Comparison of ENCODE assay signal across 25 cellular contexts in genomic region chr14:64637735-64638473, GRCh38.
DNase-seq lines count a peak whose midpoint lies in the region; TF ChIP-seq lines count a peak whose summit lies in the region.
"Had no signal": no experiment of that assay in that cellular context is flagged by ENCODE, and none has a peak within 500 bp of the region (broad histone marks: within the 10 kb centered on the region; RNA-seq: fewer than 3 reads in every experiment).

No MANE protein-coding gene starts in this region.

- peak overlapping the region; percentile 72 for H3K4me3 Mint-ChIP-seq in HFFc6
- H3K4me3 Mint-ChIP-seq: activated CD4-positive, alpha-beta T cell treated with anti-CD3 and anti-CD28 coated beads, Interleukin-2, amount 10 ng/mL, durations not matched to agents 7 days and 5 days; activated CD8-positive, alpha-beta memory T cell treated with anti-CD3 and anti-CD28 coated beads, Interleukin-2, amount 10 ng/mL, durations not matched to agents 7 days and 5 days; activated naive CD4-positive, alpha-beta T cell treated with anti-CD3 and anti-CD28 coated beads for 36 hours; CD4-positive, CD25-positive, alpha-beta regulatory T cell; T-helper 2 cell treated with Interferon-gamma antibody and Interleukin-4, amounts not matched to agents 5 μg/mL and 100 μg/mL, for 36 hours; type B pancreatic cell had no signal

- TF ChIP-seq POLR2A in esophagus squamous epithelium (IDR thresholded peaks at IDR 0.05), result no peak

- H3K4me1 ChIP-seq in osteoblast (ENCODE audit: insufficient read depth, low read length) (no peaks in the 10 kb centered on the region), esophagus squamous epithelium (peaks cover 0 to 53% (median 8%) of the 10 kb centered on the region in 3 donors), left ventricle myocardium inferior (no peaks in the 10 kb centered on the region)
- H3K4me1 ChIP-seq: psoas muscle had no signal

- H3K4me2 ChIP-seq in osteoblast (ENCODE audit: insufficient read depth, low read length), result peak overlapping the region; percentile 23

- peaks cover 31% of the 10 kb centered on the region for H3K4me1 Mint-ChIP-seq in HFFc6 (ENCODE audit: low read depth)

- peaks cover 5% of the 10 kb centered on the region; the same call in 1 of the 2 replicates for H3K27me3 Mint-ChIP-seq in HFFc6 (ENCODE audit: insufficient read depth)
- H3K27me3 Mint-ChIP-seq: type B pancreatic cell had no signal

- H3K4me3 ChIP-seq in SK-N-MC, result peak overlapping the region; percentile 48
- H3K4me3 ChIP-seq in fibroblast of villous mesenchyme (ENCODE audit: low read depth, low read length), result no peak overlapping the region
- no peak overlapping the region for H3K4me3 ChIP-seq in osteoblast (ENCODE audit: insufficient read depth, low read length)
- H3K4me3 ChIP-seq in esophagus squamous epithelium, result no peak overlapping the region
- H3K4me3 ChIP-seq in left ventricle myocardium inferior, result no peak overlapping the region
- H3K4me3 ChIP-seq: cardiac muscle cell, psoas muscle had no signal

- H3K36me3 ChIP-seq in SK-N-MC (ENCODE audit: insufficient read depth, low read length) (no peaks in the 10 kb centered on the region), osteoblast (ENCODE audit: insufficient read depth, low read length) (no peaks in the 10 kb centered on the region), esophagus squamous epithelium (no peaks in the 10 kb centered on the region), left ventricle myocardium inferior (no peaks in the 10 kb centered on the region)
- H3K36me3 ChIP-seq: cardiac muscle cell had no signal

- intact Hi-C loops in esophagus squamous epithelium (cut with DNase I) (no loop called here), left ventricle myocardium inferior (cut with micrococcal nuclease) (loop anchor here (10.0 kb wide), 1 partner anchor 293 kb away; no protein-coding TSS in a partner anchor)

- H3K27ac ChIP-seq in SK-N-MC (peak overlapping the region; percentile 75), osteoblast (ENCODE audit: low read depth, low read length) (no peak overlapping the region), esophagus squamous epithelium (no peak overlapping the region), left ventricle myocardium inferior (replicated peaks) (no peak overlapping the region)
- H3K27ac ChIP-seq: cardiac muscle cell, psoas muscle, VCaP had no signal

- no peak overlapping the region for H3K9ac ChIP-seq in SK-N-MC (ENCODE audit: insufficient read length)

- WGBS in esophagus squamous epithelium, 2 donors, result 46 to 55% methylated on average over 8 to 9 of the region's 9 CpGs

- H3K79me2 ChIP-seq in osteoblast (ENCODE audit: insufficient read depth, low read length), result no peaks in the 10 kb centered on the region

- H3K36me3 Mint-ChIP-seq in HFFc6 (ENCODE audit: low read depth), result peaks cover under 1% of the 10 kb centered on the region
- H3K36me3 Mint-ChIP-seq: activated CD8-positive, alpha-beta memory T cell treated with anti-CD3 and anti-CD28 coated beads, Interleukin-2, amount 10 ng/mL, durations not matched to agents 7 days and 5 days; CD4-positive, CD25-positive, alpha-beta regulatory T cell; type B pancreatic cell had no signal

- no peak overlapping the region for H2AFZ ChIP-seq in osteoblast (ENCODE audit: low read length)

- DNase-seq in HFFc6 (no peak), SK-N-MC (ENCODE audit: low read depth, low spot score) (peak; percentile 77), fibroblast of villous mesenchyme (ENCODE audit: low read depth) (peak; percentile 89), osteoblast (ENCODE audit: insufficient read length, low spot score, missing footprints) (no peak), esophagus squamous epithelium (lab: John Stamatoyannopoulos, UW) (no peak), HK-2 (ENCODE audit: unreplicated experiment) (no peak), ecto neural progenitor cell (ENCODE audit: low spot score) (no peak), left ventricle myocardium inferior (no peak)
- DNase-seq: activated CD4-positive, alpha-beta T cell treated with anti-CD3 and anti-CD28 coated beads, Interleukin-2, amount 10 ng/mL, durations not matched to agents 7 days and 5 days; activated CD8-positive, alpha-beta memory T cell treated with anti-CD3 and anti-CD28 coated beads, Interleukin-2, amount 10 ng/mL, durations not matched to agents 7 days and 5 days; activated naive CD4-positive, alpha-beta T cell treated with anti-CD3 and anti-CD28 coated beads for 36 hours; amygdala; CD4-positive, CD25-positive, alpha-beta regulatory T cell; foreskin melanocyte; GOT3; hypothalamus; Karpas-422; NCI-H1092; NCI-H187 treated with DMSO at 0.1 percent for 48 hours; NCI-H748 treated with DMSO at 0.1 percent for 48 hours; psoas muscle had no signal

- peaks cover under 1% of the 10 kb centered on the region; the same call in 1 of the 2 replicates for H3K9me3 Mint-ChIP-seq in HFFc6
- H3K9me3 Mint-ChIP-seq: activated CD4-positive, alpha-beta T cell treated with anti-CD3 and anti-CD28 coated beads, Interleukin-2, amount 10 ng/mL, durations not matched to agents 7 days and 5 days; activated naive CD4-positive, alpha-beta T cell treated with anti-CD3 and anti-CD28 coated beads for 36 hours; T-helper 2 cell treated with Interferon-gamma antibody and Interleukin-4, amounts not matched to agents 5 μg/mL and 100 μg/mL, for 36 hours; type B pancreatic cell had no signal

- TF ChIP-seq CTCF in HFFc6 (IDR thresholded peaks at IDR 0.05) (no peak), fibroblast of villous mesenchyme (IDR thresholded peaks at IDR 0.05; ENCODE audit: insufficient read depth, low read depth, low read length) (no peak), osteoblast (IDR thresholded peaks at IDR 0.05; ENCODE audit: extremely low read depth, low read depth, low read length) (no peak), esophagus squamous epithelium (IDR thresholded peaks at IDR 0.05) (no peak), left ventricle myocardium inferior (IDR thresholded peaks at IDR 0.05; ENCODE audit: borderline replicate concordance) (no peak)

- no peaks in the 10 kb centered on the region for H4K20me1 ChIP-seq in osteoblast (ENCODE audit: insufficient read depth, low read length)

- H3K27me3 ChIP-seq in osteoblast (ENCODE audit: insufficient read depth, low read length), result no peaks in the 10 kb centered on the region
- H3K27me3 ChIP-seq in esophagus squamous epithelium, result no peaks in the 10 kb centered on the region
- no peaks in the 10 kb centered on the region for H3K27me3 ChIP-seq in left ventricle myocardium inferior (ENCODE audit: low read depth)
- H3K27me3 ChIP-seq: cardiac muscle cell had no signal

- H3K9me3 ChIP-seq in SK-N-MC (ENCODE audit: low read depth, low read length), result no peaks in the 10 kb centered on the region
- no peaks in the 10 kb centered on the region for H3K9me3 ChIP-seq in osteoblast (ENCODE audit: low read depth, low read length)
- H3K9me3 ChIP-seq in esophagus squamous epithelium, result no peaks in the 10 kb centered on the region
- H3K9me3 ChIP-seq in left ventricle myocardium inferior (replicated peaks), result no peaks in the 10 kb centered on the region
- H3K9me3 ChIP-seq: psoas muscle had no signal

- peak overlapping the region; percentile 77 for H3K27ac Mint-ChIP-seq in HFFc6
- H3K27ac Mint-ChIP-seq: activated CD4-positive, alpha-beta T cell treated with anti-CD3 and anti-CD28 coated beads, Interleukin-2, amount 10 ng/mL, durations not matched to agents 7 days and 5 days; activated CD8-positive, alpha-beta memory T cell treated with anti-CD3 and anti-CD28 coated beads, Interleukin-2, amount 10 ng/mL, durations not matched to agents 7 days and 5 days; activated naive CD4-positive, alpha-beta T cell treated with anti-CD3 and anti-CD28 coated beads for 36 hours; CD4-positive, CD25-positive, alpha-beta regulatory T cell; T-helper 2 cell treated with Interferon-gamma antibody and Interleukin-4, amounts not matched to agents 5 μg/mL and 100 μg/mL, for 36 hours had no signal

Comparison
In these comparisons a context has a peak if more than half of its experiments do, and no peak if none do; other contexts are left out.
1. DNase-seq: peak in SK-N-MC (single experiment) and fibroblast of villous mesenchyme (single experiment); none in HFFc6 (single experiment), osteoblast (single experiment), esophagus squamous epithelium (single experiment), HK-2 (single experiment), ecto neural progenitor cell (single experiment) and left ventricle myocardium inferior (single experiment).